8 cellular contexts compared by ENCODE assay signal in the genomic region with DNA sequence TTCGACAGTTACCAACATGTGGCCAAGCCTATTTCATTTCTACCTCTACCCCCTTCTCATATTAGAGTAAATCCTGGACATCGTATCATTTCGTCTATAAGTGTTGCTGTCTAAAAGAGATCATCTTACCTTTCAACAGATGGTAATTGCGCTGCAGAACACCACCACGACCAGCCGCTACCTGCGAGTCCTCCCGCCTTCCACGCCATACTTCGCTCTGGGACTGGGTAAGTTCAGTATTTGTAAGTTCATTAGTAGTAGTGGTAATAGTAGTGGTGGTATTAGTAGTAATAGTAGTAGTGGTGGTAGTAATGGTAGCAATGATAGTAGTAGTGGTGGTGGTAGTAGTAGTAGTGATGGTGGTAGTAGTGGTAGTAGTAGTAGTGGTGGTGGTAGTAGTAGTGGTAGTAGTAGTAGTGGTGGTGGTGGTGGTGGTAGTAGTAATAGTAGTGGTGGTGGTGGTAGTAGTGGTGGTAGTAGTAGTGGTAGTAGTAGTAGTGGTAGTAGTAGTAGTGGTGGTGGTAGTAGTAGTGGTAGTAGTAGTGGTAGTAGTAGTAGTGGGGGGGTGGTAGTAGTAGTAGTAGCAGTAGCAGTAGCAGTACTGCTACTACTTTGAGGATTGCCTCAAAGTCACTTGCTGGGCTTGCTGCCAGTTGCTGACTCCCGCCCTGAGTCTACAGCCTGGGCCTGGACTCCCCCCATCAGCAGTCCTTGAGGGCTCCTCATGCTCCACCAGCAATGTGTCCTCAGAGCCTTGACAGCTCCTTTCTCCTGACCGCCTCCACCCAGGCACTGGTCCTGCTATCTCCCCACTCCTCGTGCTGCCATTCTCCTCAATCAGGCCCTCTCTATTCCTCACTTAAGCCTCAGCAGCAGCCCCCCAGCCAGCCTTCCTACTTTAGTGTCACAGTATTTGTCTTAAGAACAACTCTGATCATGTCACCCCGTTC. TPM values are rescaled to one million over a fixed set of nuclear protein-coding genes. Genes with fewer than 3 reads are reported as not detected.
DNase-seq lines count a peak whose midpoint lies in the region; ATAC-seq and TF ChIP-seq lines count a peak whose summit lies in the region.

No MANE protein-coding gene starts in this region.

- H4K91ac ChIP-seq in neuronal stem cell (ENCODE audit: low read depth, low read length, poor library complexity), result no peak overlapping the region

- H3K14ac ChIP-seq in neuronal stem cell (ENCODE audit: low read length), result no peak overlapping the region

- peak; percentile 3 for DNase-seq in G401 (ENCODE audit: low spot score)
- DNase-seq in PC-3, result peak; percentile 62
- DNase-seq in choroid plexus epithelial cell (ENCODE audit: low read depth), result peak; percentile 39
- no peak for DNase-seq in neuronal stem cell (ENCODE audit: low spot score)
- no peak for DNase-seq in ascending aorta (ENCODE audit: low spot score in 2 of 2)
- no peak for DNase-seq in SIG-M5 treated with dmso at 0.1 percent for 504 hours (lab: John Stamatoyannopoulos, UW; ENCODE audit: unreplicated experiment)

- H3K27me3 ChIP-seq in PC-3 (ENCODE audit: low read length), result no peaks in the 10 kb centered on the region
- no peaks in the 10 kb centered on the region for H3K27me3 ChIP-seq in neuronal stem cell (ENCODE audit: control insufficient read depth in 3 of 3, insufficient read depth in 3 of 3, low read depth in 1 of 3, low read length in 3 of 3)
- H3K27me3 ChIP-seq in ascending aorta, result no peaks in the 10 kb centered on the region

- no peaks in the 10 kb centered on the region for H4K20me1 ChIP-seq in PC-3 (ENCODE audit: low read length)

- H3K79me2 ChIP-seq in PC-3 (ENCODE audit: low read length), result no peaks in the 10 kb centered on the region

- H2BK15ac ChIP-seq in neuronal stem cell (ENCODE audit: low read length), result no peak overlapping the region

- ATAC-seq in PC-3 (peak; percentile 60), GM19023 (IDR thresholded peaks at IDR 0.05; ENCODE audit: unreplicated experiment) (no peak), GM19463 (IDR thresholded peaks at IDR 0.05; ENCODE audit: unreplicated experiment) (no peak)

- no peak overlapping the region for H2BK120ac ChIP-seq in neuronal stem cell (ENCODE audit: low read depth, low read length)

- intact Hi-C loops in PC-3 (cut with micrococcal nuclease) (no loop called here), ascending aorta (cut with DNase I) (no loop called here)

- no CpG with 5 or more reads among the region's 14 CpGs for WGBS in neuronal stem cell (ENCODE audit: extremely low coverage in 2 of 2, insufficient read length in 2 of 2, insufficient replicate concordance in 1 of 2), 2 donors

- no peak overlapping the region for H3K27ac ChIP-seq in PC-3 (ENCODE audit: low read length)
- H3K27ac ChIP-seq in neuronal stem cell (replicated peaks; ENCODE audit: low read length), result no peak overlapping the region
- peak overlapping the region in 1 of 2 donors; percentile 25 for H3K27ac ChIP-seq in ascending aorta

- H3K4me2 ChIP-seq in PC-3 (ENCODE audit: low read length), result no peak overlapping the region
- no peak overlapping the region for H3K4me2 ChIP-seq in neuronal stem cell (ENCODE audit: insufficient read depth, low read length, poor library complexity, severe bottlenecking)

- H3K18ac ChIP-seq in neuronal stem cell (ENCODE audit: low read length), result no peak overlapping the region

- POLR2A ChIA-PET in PC-3 (lab: Charles Lee; ENCODE audit: unreplicated experiment), result no interaction called here

- H3K9me2 ChIP-seq in PC-3 (replicated peaks; ENCODE audit: low read length), result no peaks in the 10 kb centered on the region

- H3K9ac ChIP-seq in PC-3 (ENCODE audit: low read length) (no peak overlapping the region), neuronal stem cell (ENCODE audit: low read depth, low read length, poor library complexity) (peak overlapping the region; percentile 7)

- no peaks in the 10 kb centered on the region for H3K9me3 ChIP-seq in PC-3 (ENCODE audit: low read length)
- peaks cover 5 to 6% of the 10 kb centered on the region in 2 donors for H3K9me3 ChIP-seq in neuronal stem cell (replicated peaks in 1 of 2; ENCODE audit: control insufficient read depth in 2 of 2, insufficient read depth in 1 of 2, low read depth in 1 of 2, low read length in 2 of 2)
- H3K9me3 ChIP-seq in ascending aorta, result no peaks in the 10 kb centered on the region

- H3K36me3 ChIP-seq in PC-3 (ENCODE audit: low read depth, low read length) (no peaks in the 10 kb centered on the region), neuronal stem cell (replicated peaks in 1 of 2; ENCODE audit: control insufficient read depth in 2 of 2, insufficient read depth in 2 of 2, low read length in 2 of 2) (no peaks in the 10 kb centered on the region), ascending aorta (no peaks in the 10 kb centered on the region)

- H3K23ac ChIP-seq in neuronal stem cell (ENCODE audit: low read depth, low read length, poor library complexity), result no peak overlapping the region

- BruUV-seq in PC-3 (replicated peaks; lab: Mats Ljungman, UMichigan), result no TSS peak

- no peak overlapping the region for H3K4ac ChIP-seq in neuronal stem cell (ENCODE audit: low read length)

- H2AFZ ChIP-seq in PC-3 (ENCODE audit: low read length), result no peak overlapping the region
- no peak overlapping the region for H2AFZ ChIP-seq in neuronal stem cell (ENCODE audit: low read length)

- in situ Hi-C loops in G401 (cut with HindIII; ENCODE audit: low sequenced_read_pairs), result no loop called here

- H3F3A ChIP-seq in PC-3 (ENCODE audit: low read length, unreplicated experiment), result peaks cover 8% of the 10 kb centered on the region

- CTCF ChIA-PET in PC-3 (lab: Charles Lee), result no interaction called here

- H2AK5ac ChIP-seq in neuronal stem cell (ENCODE audit: low read depth, low read length), result no peak overlapping the region

- H4K8ac ChIP-seq in neuronal stem cell (ENCODE audit: low read depth, low read length), result no peak overlapping the region

- no peak overlapping the region for H2BK5ac ChIP-seq in neuronal stem cell (ENCODE audit: low read length)

- H3K79me1 ChIP-seq in neuronal stem cell (ENCODE audit: low read depth, low read length), result no peaks in the 10 kb centered on the region

- H2BK12ac ChIP-seq in neuronal stem cell (ENCODE audit: low read length), result no peak overlapping the region

- no peak for TF ChIP-seq CTCF in PC-3 (conservative IDR thresholded peaks at IDR 0.05; ENCODE audit: low read depth, low read length)
- TF ChIP-seq CTCF in choroid plexus epithelial cell (conservative IDR thresholded peaks at IDR 0.05; ENCODE audit: low read depth, low read length), result no peak
- no peak for TF ChIP-seq CTCF in ascending aorta (IDR thresholded peaks at IDR 0.05)

- H3K4me1 ChIP-seq in PC-3 (ENCODE audit: insufficient read depth, low read length) (no peaks in the 10 kb centered on the region), neuronal stem cell (ENCODE audit: control insufficient read depth in 2 of 2, insufficient read depth in 1 of 2, low read depth in 1 of 2, low read length in 2 of 2) (no peaks in the 10 kb centered on the region), ascending aorta (no peaks in the 10 kb centered on the region)

- no peak overlapping the region for H3K4me3 ChIP-seq in PC-3 (ENCODE audit: low read length)
- H3K4me3 ChIP-seq in choroid plexus epithelial cell (ENCODE audit: low read depth, low read length), result no peak overlapping the region
- H3K4me3 ChIP-seq in neuronal stem cell (ENCODE audit: low read length in 2 of 2), result no peak overlapping the region
- no peak overlapping the region for H3K4me3 ChIP-seq in ascending aorta

RNA-seq across cellular contexts. Expression of gene DLEC1, which starts 45.3 kb away (rescaled TPM):
- total RNA-seq in G401 (2014; rRNA removed; shearing (Covaris generic)), result not detected in 2 replicates
- total RNA-seq in PC-3 (2014; rRNA removed) (not detected in 2 replicates), ascending aorta (0.11 TPM)
- polyA plus RNA-seq in neuronal stem cell (2013, experiment 1 of 2), result 2.5 TPM
- 2.5 TPM for polyA plus RNA-seq in neuronal stem cell (2013, experiment 2 of 2)

RNA-seq across cellular contexts. Expression of gene ACAA1, which starts 52.6 kb away (rescaled TPM):
- 52.7 and 58.6 TPM in 2 replicates for total RNA-seq in G401 (2014; rRNA removed; shearing (Covaris generic))
- total RNA-seq in PC-3 (2014; rRNA removed) (76.4 and 94.5 TPM in 2 replicates), ascending aorta (52.6 TPM)
- 11.6 TPM for polyA plus RNA-seq in neuronal stem cell (2013, experiment 1 of 2)
- polyA plus RNA-seq in neuronal stem cell (2013, experiment 2 of 2), result 11.5 TPM

RNA-seq across cellular contexts. Expression of gene MYD88, which starts 54.2 kb away (rescaled TPM):
- 0.06 TPM in 1 of 2 replicates, not detected in the other for total RNA-seq in G401 (2014; rRNA removed; shearing (Covaris generic))
- total RNA-seq in PC-3 (2014; rRNA removed) (17.7 and 19.1 TPM in 2 replicates), ascending aorta (38.8 TPM)
- polyA plus RNA-seq in neuronal stem cell (2013, experiment 1 of 2), result 20.8 TPM
- polyA plus RNA-seq in neuronal stem cell (2013, experiment 2 of 2), result 20.5 TPM

RNA-seq across cellular contexts. Expression of gene PLCD1, which starts 54.9 kb away (rescaled TPM):
- 8.7 and 9.0 TPM in 2 replicates for total RNA-seq in G401 (2014; rRNA removed; shearing (Covaris generic))
- total RNA-seq in PC-3 (2014; rRNA removed) (16.9 and 18.5 TPM in 2 replicates), ascending aorta (167 TPM)
- 41.7 TPM for polyA plus RNA-seq in neuronal stem cell (2013, experiment 1 of 2)
- 41.2 TPM for polyA plus RNA-seq in neuronal stem cell (2013, experiment 2 of 2)

Comparison
In these comparisons a context has a peak if more than half of its experiments do, and no peak if none do; other contexts are left out.
1. DNase-seq: peak in G401 (single experiment), PC-3 (single experiment) and choroid plexus epithelial cell (single experiment); none in neuronal stem cell (single experiment), ascending aorta (0 of 2) and SIG-M5 treated with dmso at 0.1 percent for 504 hours (single experiment).
2. RNA of gene MYD88, which starts 54.2 kb away (total RNA-seq): 38.8 TPM in ascending aorta (single experiment) and 17.7 to 19.1 TPM in PC-3; 0.06 TPM in G401; every median in the first group is over 10 times any median in the second.